ENCODE assay signal across 19 cellular contexts in the genomic region with DNA sequence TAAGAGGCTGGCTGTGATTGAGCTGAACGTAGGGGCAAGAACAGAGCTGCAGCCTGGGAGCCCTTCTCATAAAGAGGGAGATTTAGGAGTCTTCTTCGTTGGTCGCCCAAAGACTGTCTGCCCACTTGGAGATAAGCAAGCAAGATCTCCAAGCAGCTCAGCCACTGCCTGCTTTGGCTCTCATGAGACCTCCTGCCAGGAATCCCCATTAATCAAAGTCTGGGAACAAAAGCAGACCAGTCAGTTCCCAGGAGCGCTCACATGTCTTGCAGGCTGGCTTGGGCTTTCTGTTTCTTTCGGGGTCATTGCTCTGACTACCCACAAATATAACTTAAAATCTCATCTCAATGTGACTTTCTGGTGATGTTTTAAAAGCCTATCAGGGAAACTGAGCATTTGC. TPM values are rescaled to one million over a fixed set of nuclear protein-coding genes. Genes with fewer than 3 reads are reported as not detected.
DNase-seq lines count a peak whose midpoint lies in the region; ATAC-seq and TF ChIP-seq lines count a peak whose summit lies in the region.
"Had no signal": no experiment of that assay in that cellular context is flagged by ENCODE, and none has a peak within 500 bp of the region (broad histone marks: within the 10 kb centered on the region; RNA-seq: fewer than 3 reads in every experiment).

No MANE protein-coding gene starts in this region.

- H3K4me3 ChIP-seq in fibroblast of the aortic adventitia (ENCODE audit: low read depth, low read length) (no peak overlapping the region), thoracic aorta (peak overlapping the region; percentile 25)
- H3K4me3 ChIP-seq: A549 had no signal

- no peak for TF ChIP-seq CTCF in fibroblast of the aortic adventitia (IDR thresholded peaks at IDR 0.05; ENCODE audit: insufficient read depth, low read length)
- no peak for TF ChIP-seq CTCF in thoracic aorta (IDR thresholded peaks at IDR 0.05)

- H3K36me3 ChIP-seq in thoracic aorta = no peaks in the 10 kb centered on the region

- no peaks in the 10 kb centered on the region for H3K27me3 ChIP-seq in thoracic aorta (replicated peaks; ENCODE audit: insufficient read depth)

- peaks cover 0 to 24% of the 10 kb centered on the region in 2 donors for H3K4me1 ChIP-seq in thoracic aorta (ENCODE audit: control insufficient read depth in 1 of 2, low read depth in 2 of 2)
- H3K4me1 ChIP-seq: A549 had no signal

- ATAC-seq in thoracic aorta (ENCODE audit: insufficient number of reproducible peaks, low FRiP score, low read depth) (no peak), HG02642 (IDR thresholded peaks at IDR 0.05; ENCODE audit: poor library complexity, unreplicated experiment) (no peak)
- ATAC-seq: A549; activated CD8-positive, alpha-beta T cell treated with anti-CD3 and anti-CD28 coated beads for 36 hours; effector memory CD8-positive, alpha-beta T cell; stimulated activated naive B cell treated with anti-CD40 and anti-IgM and Interleukin-4, amounts not matched to agents 10 μg/mL and 1 μg/mL and 100 μg/mL, for 72 hours had no signal

- DNase-seq in NCI-H748 (lab: John Stamatoyannopoulos, UW; ENCODE audit: unreplicated experiment) (peak; percentile 42), NCI-H748 treated with DMSO at 0.1 percent for 48 hours (lab: John Stamatoyannopoulos, UW) (no peak), NCI-H69 (lab: John Stamatoyannopoulos, UW) (peak; percentile 96), fibroblast of the aortic adventitia (ENCODE audit: low read depth) (peak; percentile 49), thoracic aorta (ENCODE audit: low spot score) (no peak), NCI-H128 (lab: John Stamatoyannopoulos, UW; ENCODE audit: unreplicated experiment) (no peak), AG08395 (ENCODE audit: low spot score) (no peak)
- DNase-seq: activated CD8-positive, alpha-beta T cell treated with anti-CD3 and anti-CD28 coated beads for 36 hours; activated T-cell treated with anti-CD3 and anti-CD28 coated beads, Interleukin-2, amount 50 U/mL, for 48 hours; caudate nucleus; effector memory CD8-positive, alpha-beta T cell; NCI-H1436; NCI-H526 treated with DMSO at 0.1 percent for 48 hours; stimulated activated CD4-positive, alpha-beta T cell treated with anti-CD3 and anti-CD28 coated beads, Interleukin-12 subunit alpha, Interleukin-12 subunit beta, amount 100 ng/mL, for 4 hours; stimulated activated naive B cell treated with anti-CD40 and anti-IgM and Interleukin-4, amounts not matched to agents 10 μg/mL and 1 μg/mL and 100 μg/mL, for 72 hours; trophoblast cell had no signal

- no peak overlapping the region for H3K27ac ChIP-seq in thoracic aorta
- H3K27ac ChIP-seq: A549, parathyroid adenoma had no signal

- H3K9me3 ChIP-seq in thoracic aorta = no peaks in the 10 kb centered on the region
- H3K9me3 ChIP-seq: A549 had no signal

RNA-seq across cellular contexts. Expression of a gene that starts 2.4 kb away (rescaled TPM):
- total RNA-seq in fibroblast of the aortic adventitia (ENCODE audit: low replicate concordance) = 14.6 and 18.1 TPM in 2 replicates
- total RNA-seq in thoracic aorta = 10 to 100 TPM; 35.3 to 91.9 TPM

RNA-seq across cellular contexts. Expression of a gene that starts 18.5 kb away (rescaled TPM):
- total RNA-seq in fibroblast of the aortic adventitia (ENCODE audit: low replicate concordance) (1.4 and 15.1 TPM in 2 replicates), thoracic aorta (10 to 100 TPM; 11.0 to 25.8 TPM)

Comparison
In these comparisons a context has a peak if more than half of its experiments do, and no peak if none do; other contexts are left out.
1. DNase-seq: peak in NCI-H748 (single experiment), NCI-H69 (single experiment) and fibroblast of the aortic adventitia (single experiment); none in NCI-H748 treated with DMSO at 0.1 percent for 48 hours (single experiment), thoracic aorta (single experiment), NCI-H128 (single experiment) and AG08395 (single experiment).